ENCODE assay signal across 1 cellular context in genomic region chr18:51133580-51134160, GRCh38.
TF ChIP-seq lines count a peak whose summit lies in the region.

No MANE protein-coding gene starts in this region.

TF ChIP-seq in HepG2, 621 proteins besides CTCF, POLR2A, EP300 and RAD21 (continued from another document and continues in another):
- 0 out of 2 replicates have a peak, but pooled peaks have one; percentile 28 for TF ChIP-seq PAXIP1 (CRISPR knock-in tag; conservative IDR thresholded peaks at IDR 0.05)
- 0 out of 2 replicates have a peak, but pooled peaks have one; percentile 28 for TF ChIP-seq GABPB1 (CRISPR knock-in tag; IDR thresholded peaks at IDR 0.05)
- TF ChIP-seq BHLHE40 (IDR thresholded peaks at IDR 0.05; ENCODE audit: low read length): peak; percentile 87
- TF ChIP-seq DNMT1 (CRISPR knock-in tag; IDR thresholded peaks at IDR 0.05): no peak
- TF ChIP-seq ZNF775 (CRISPR knock-in tag; IDR thresholded peaks at IDR 0.05; ENCODE audit: borderline replicate concordance): no peak
- no peak for TF ChIP-seq ASH2L (IDR thresholded peaks at IDR 0.05; ENCODE audit: insufficient read length, low read depth, low read length)
- no peak for TF ChIP-seq MAFF (IDR thresholded peaks at IDR 0.05; ENCODE audit: low read depth, low read length)
- TF ChIP-seq FOSL1 (CRISPR knock-in tag; IDR thresholded peaks at IDR 0.05; ENCODE audit: borderline replicate concordance): no peak
- no peak for TF ChIP-seq PRPF4 (IDR thresholded peaks at IDR 0.05; ENCODE audit: low read depth, low read length, poor library complexity, severe bottlenecking)
- TF ChIP-seq ELF3 (CRISPR knock-in tag; IDR thresholded peaks at IDR 0.05): no peak
- TF ChIP-seq CAMTA2 (CRISPR knock-in tag; IDR thresholded peaks at IDR 0.05; ENCODE audit: borderline replicate concordance): no peak
- no peak for TF ChIP-seq RFX1 (IDR thresholded peaks at IDR 0.05)
- TF ChIP-seq RFXANK (CRISPR knock-in tag; IDR thresholded peaks at IDR 0.05): no peak
- TF ChIP-seq CREB1 (IDR thresholded peaks at IDR 0.05): no peak
- TF ChIP-seq CREB1 (CRISPR knock-in tag; IDR thresholded peaks at IDR 0.05): no peak
- TF ChIP-seq HINFP (CRISPR knock-in tag; IDR thresholded peaks at IDR 0.05; ENCODE audit: low read depth): no peak; the same call in 1 of the 2 replicates
- TF ChIP-seq ZFP90 (CRISPR knock-in tag; IDR thresholded peaks at IDR 0.05; ENCODE audit: borderline replicate concordance): no peak
- TF ChIP-seq ZNF670 (CRISPR knock-in tag; IDR thresholded peaks at IDR 0.05; ENCODE audit: borderline replicate concordance): no peak
- no peak for TF ChIP-seq CHD4 (IDR thresholded peaks at IDR 0.05; ENCODE audit: borderline replicate concordance, low read length)
- TF ChIP-seq KDM2A (CRISPR knock-in tag; IDR thresholded peaks at IDR 0.05; ENCODE audit: borderline replicate concordance, low read depth): no peak
- no peak for TF ChIP-seq DPF2 (CRISPR knock-in tag; IDR thresholded peaks at IDR 0.05; ENCODE audit: borderline replicate concordance, low read depth)
- no peak for TF ChIP-seq ONECUT2 (CRISPR knock-in tag; IDR thresholded peaks at IDR 0.05)
- no peak for TF ChIP-seq ZNF580 (CRISPR knock-in tag; IDR thresholded peaks at IDR 0.05; ENCODE audit: borderline replicate concordance, low read depth)
- TF ChIP-seq ZNF260 (CRISPR knock-in tag; IDR thresholded peaks at IDR 0.05; ENCODE audit: borderline replicate concordance, low read depth): no peak
- TF ChIP-seq TEAD2 (CRISPR knock-in tag; IDR thresholded peaks at IDR 0.05): no peak
- peak; percentile 32; the same call in 1 of the 2 replicates for TF ChIP-seq TFDP1 (CRISPR knock-in tag; IDR thresholded peaks at IDR 0.05; ENCODE audit: borderline replicate concordance)
- TF ChIP-seq ZC3H4 (CRISPR knock-in tag; IDR thresholded peaks at IDR 0.05; ENCODE audit: borderline replicate concordance): no peak
- TF ChIP-seq FOXA3 (CRISPR knock-in tag; IDR thresholded peaks at IDR 0.05): peak; percentile 47; the same call in 1 of the 2 replicates
- no peak for TF ChIP-seq DMTF1 (CRISPR knock-in tag; IDR thresholded peaks at IDR 0.05)
- no peak for TF ChIP-seq ZBTB38 (CRISPR knock-in tag; IDR thresholded peaks at IDR 0.05)
- peak; percentile 50; the same call in 1 of the 2 replicates for TF ChIP-seq TGIF2 (CRISPR knock-in tag; IDR thresholded peaks at IDR 0.05)
- no peak for TF ChIP-seq HNRNPL (IDR thresholded peaks at IDR 0.05; ENCODE audit: low read depth, low read length)
- no peak for TF ChIP-seq RFX3 (CRISPR knock-in tag; IDR thresholded peaks at IDR 0.05)
- no peak for TF ChIP-seq SNRNP70 (IDR thresholded peaks at IDR 0.05; ENCODE audit: low read depth, low read length)
- no peak for TF ChIP-seq MXD1 (CRISPR knock-in tag; IDR thresholded peaks at IDR 0.05)
- TF ChIP-seq HNF4A (CRISPR knock-in tag; IDR thresholded peaks at IDR 0.05): peak; percentile 62
- TF ChIP-seq HOXA7 (CRISPR knock-in tag; IDR thresholded peaks at IDR 0.05): no peak
- TF ChIP-seq ZNF547 (CRISPR knock-in tag; IDR thresholded peaks at IDR 0.05): no peak
- no peak for TF ChIP-seq HMGXB4 (CRISPR knock-in tag; IDR thresholded peaks at IDR 0.05; ENCODE audit: borderline replicate concordance in 1 of 2, low read depth in 1 of 2)
- no peak for TF ChIP-seq SRF (IDR thresholded peaks at IDR 0.05; ENCODE audit: low read depth, low read length)
- TF ChIP-seq ZNF142 (CRISPR knock-in tag; IDR thresholded peaks at IDR 0.05): no peak
- peak; percentile 75; the same call in 1 of the 2 replicates for TF ChIP-seq ZNF414 (CRISPR knock-in tag; IDR thresholded peaks at IDR 0.05)
